ENCODE assay signal across 8 cellular contexts in genomic region chr1:6603424-6603850, GRCh38. TPM values are rescaled to one million over a fixed set of nuclear protein-coding genes. Genes with fewer than 3 reads are reported as not detected.
DNase-seq lines count a peak whose midpoint lies in the region; ATAC-seq and TF ChIP-seq lines count a peak whose summit lies in the region.

No MANE protein-coding gene starts in this region.

- H3K36me3 ChIP-seq in esophagus squamous epithelium (peaks cover 0 to 7% (median 2%) of the 10 kb centered on the region in 3 donors), uterus (no peaks in the 10 kb centered on the region)

- peak overlapping the region; percentile 73 to 99 (median 92) for H3K4me3 ChIP-seq in esophagus squamous epithelium
- H3K4me3 ChIP-seq in uterus: peak overlapping the region; percentile 74 to 95

- intact Hi-C loops in Calu3 (cut with micrococcal nuclease; ENCODE audit: unreplicated experiment) (loop anchor here (10.0 kb wide), 1 partner anchor 49 kb away; the partner anchor contains the start of genes NOL9 and TAS1R1), esophagus squamous epithelium (cut with DNase I) (no loop called here), uterus (cut with DNase I; ENCODE audit: low total_unique reads) (no loop called here)

- CTCF ChIA-PET in Calu3 (lab: Charles Lee): interaction anchor here (0.5 to 0.6 kb wide), 2 partner anchors 328 to 350 kb away, joined by 3 read pairs; no protein-coding TSS in a partner anchor

- peak; percentile 14 for ATAC-seq in GM21737 (IDR thresholded peaks at IDR 0.05; ENCODE audit: unreplicated experiment)

- H3K9me3 ChIP-seq in esophagus squamous epithelium (no peaks in the 10 kb centered on the region), uterus (no peaks in the 10 kb centered on the region)

- DNase-seq in Calu3 (no peak), NCI-H526 (lab: John Stamatoyannopoulos, UW) (peak; percentile 81 to 91), activated T-cell treated with anti-CD3 and anti-CD28 coated beads for 4 hours (peak; percentile 31), esophagus squamous epithelium (lab: John Stamatoyannopoulos, UW) (no peak), nephron progenitor cell (peak; percentile 48), uterus (peak; percentile 71 to 75), GOT3 (lab: John Stamatoyannopoulos, UW) (no peak)

- H3K27ac ChIP-seq in esophagus squamous epithelium (peak overlapping the region; percentile 96 to 100 (median 98)), uterus (peak overlapping the region; percentile 99 to 100)

- H3K4me1 ChIP-seq in esophagus squamous epithelium (peaks cover 25 to 47% (median 34%) of the 10 kb centered on the region in 3 donors), uterus (peaks cover 3 to 11% of the 10 kb centered on the region in 2 donors)

- H3K9me3 Mint-ChIP-seq in Calu3 (ENCODE audit: low read depth, unreplicated experiment): no peaks in the 10 kb centered on the region
- no peaks in the 10 kb centered on the region for H3K9me3 Mint-ChIP-seq in nephron progenitor cell

- no peaks in the 10 kb centered on the region for H3K27me3 ChIP-seq in esophagus squamous epithelium
- no peaks in the 10 kb centered on the region for H3K27me3 ChIP-seq in uterus

- H3K36me3 Mint-ChIP-seq in Calu3 (ENCODE audit: insufficient read depth, unreplicated experiment) (peaks cover 51% of the 10 kb centered on the region), nephron progenitor cell (ENCODE audit: low read depth) (no peaks in the 10 kb centered on the region)

- TF ChIP-seq POLR2A in esophagus squamous epithelium (IDR thresholded peaks at IDR 0.05) (no peak), uterus (IDR thresholded peaks at IDR 0.05) (no peak)

- 0 to 1% methylated on average over 13 to 17 of the region's 29 CpGs for WGBS in esophagus squamous epithelium, 2 donors

- H3K27me3 Mint-ChIP-seq in Calu3 (ENCODE audit: unreplicated experiment) (no peaks in the 10 kb centered on the region), nephron progenitor cell (ENCODE audit: low read depth, poor library complexity) (peaks cover 2% of the 10 kb centered on the region)

- no peak for TF ChIP-seq CTCF in Calu3 (IDR thresholded peaks at IDR 0.05; ENCODE audit: unreplicated experiment)
- TF ChIP-seq CTCF in esophagus squamous epithelium (IDR thresholded peaks at IDR 0.05): no peak
- no peak for TF ChIP-seq CTCF in nephron progenitor cell (IDR thresholded peaks at IDR 0.05)
- TF ChIP-seq CTCF in uterus (IDR thresholded peaks at IDR 0.05): peak in 2 of 4 experiments; percentile 4 to 12

- H3K4me1 Mint-ChIP-seq in Calu3 (ENCODE audit: low read depth, unreplicated experiment) (no peaks in the 10 kb centered on the region), nephron progenitor cell (peaks cover 54% of the 10 kb centered on the region)

- H3K4me3 Mint-ChIP-seq in Calu3 (ENCODE audit: low read depth, unreplicated experiment) (peak overlapping the region; percentile 87), nephron progenitor cell (peak overlapping the region; percentile 73)

- TSS peak; percentile 57 for BruUV-seq in Calu3 (replicated peaks; lab: Mats Ljungman, UMichigan)

- peak overlapping the region; percentile 68 for H3K27ac Mint-ChIP-seq in Calu3 (ENCODE audit: unreplicated experiment)
- H3K27ac Mint-ChIP-seq in nephron progenitor cell: peak overlapping the region; percentile 96

RNA-seq across cellular contexts. Expression of gene KLHL21, which starts 0.8 kb away (rescaled TPM):
- total RNA-seq in Calu3 (2022) (21.8 and 23.5 TPM in 2 replicates), esophagus squamous epithelium (10 to 100 TPM; 45.9 to 68.1 (median 55.1) TPM), uterus (10 to 100 TPM; 17.4 to 31.1 (median 20.6) TPM)

RNA-seq across cellular contexts. Expression of gene PHF13, which starts 10.1 kb away (rescaled TPM):
- total RNA-seq in Calu3 (2022) (14.2 and 14.5 TPM in 2 replicates), esophagus squamous epithelium (10 to 100 TPM in 1 of 4 donors, 1 to 10 TPM in 3; 6.7 to 12.1 (median 8.7) TPM), uterus (10 to 100 TPM in 2 of 4 donors, 1 to 10 TPM in 2; 1.8 to 29.6 (median 15.0) TPM)

RNA-seq across cellular contexts. Expression of gene THAP3, which starts 21.2 kb away (rescaled TPM):
- total RNA-seq in Calu3 (2022): 11.4 and 11.5 TPM in 2 replicates
- total RNA-seq in esophagus squamous epithelium: 10 to 100 TPM in 3 of 4 donors, 1 to 10 TPM in 1; 4.8 to 17.1 (median 13.3) TPM
- total RNA-seq in uterus: 10 to 100 TPM; 19.1 to 23.9 (median 21.9) TPM

RNA-seq across cellular contexts. Expression of gene ZBTB48, which starts 23.6 kb away (rescaled TPM):
- total RNA-seq in Calu3 (2022): 24.4 and 25.2 TPM in 2 replicates
- 10 to 100 TPM in 3 of 4 donors, 1 to 10 TPM in 1; 7.2 to 26.0 (median 16.0) TPM for total RNA-seq in esophagus squamous epithelium
- 10 to 100 TPM; 26.5 to 79.7 (median 47.6) TPM for total RNA-seq in uterus

RNA-seq across cellular contexts. Expression of gene TAS1R1, which starts 48.3 kb away (rescaled TPM):
- total RNA-seq in Calu3 (2022) (not detected in 2 replicates), esophagus squamous epithelium (not detected), uterus (not detected)

Comparison
In these comparisons a context has a peak if more than half of its experiments do, and no peak if none do; other contexts are left out.
1. DNase-seq: peak in NCI-H526 (2 of 2), activated T-cell treated with anti-CD3 and anti-CD28 coated beads for 4 hours (single experiment), nephron progenitor cell (single experiment) and uterus (2 of 2); none in Calu3 (single experiment), esophagus squamous epithelium (single experiment) and GOT3 (single experiment).